Comparison of ENCODE assay signal across 22 cellular contexts in genomic region chr12:19465711-19466110, GRCh38.
"Had no signal": no experiment of that assay in that cellular context is flagged by ENCODE, and none has a peak within 500 bp of the region (broad histone marks: within the 10 kb centered on the region; RNA-seq: fewer than 3 reads in every experiment).

No MANE protein-coding gene starts in this region.

- FAIRE-seq: endothelial cell of umbilical vein, kidney had no signal

- H3K4me2 ChIP-seq: hepatocyte had no signal

- ATAC-seq: left cardiac atrium; left ventricle myocardium superior; natural killer cell treated with Interleukin-12 subunit alpha and Interleukin-12 subunit beta and Interleukin-15 and Interleukin-18, amount 100 ng/mL, for 72 hours; psoas muscle; sciatic nerve; stimulated activated naive B cell treated with anti-CD40 and anti-IgM and Interleukin-4, amounts not matched to agents 10 μg/mL and 1 μg/mL and 100 μg/mL, for 72 hours; stimulated activated naive CD8-positive, alpha-beta T cell treated with anti-CD3 and anti-CD28 coated beads, Interleukin-15, amount 100 ng/mL, for 72 hours had no signal

- H3K27me3 Mint-ChIP-seq: natural killer cell treated with Interleukin-12 subunit alpha and Interleukin-12 subunit beta and Interleukin-15 and Interleukin-18, amount 100 ng/mL, for 72 hours; stimulated activated naive B cell treated with anti-CD40 and anti-IgM and Interleukin-4, amounts not matched to agents 10 μg/mL and 1 μg/mL and 100 μg/mL, for 72 hours; stimulated activated naive CD8-positive, alpha-beta T cell treated with anti-CD3 and anti-CD28 coated beads, Interleukin-15, amount 100 ng/mL, for 72 hours had no signal

- H3K4me3 Mint-ChIP-seq: natural killer cell treated with Interleukin-12 subunit alpha and Interleukin-12 subunit beta and Interleukin-15 and Interleukin-18, amount 100 ng/mL, for 72 hours; stimulated activated naive B cell treated with anti-CD40 and anti-IgM and Interleukin-4, amounts not matched to agents 10 μg/mL and 1 μg/mL and 100 μg/mL, for 72 hours; stimulated activated naive CD8-positive, alpha-beta T cell treated with anti-CD3 and anti-CD28 coated beads, Interleukin-15, amount 100 ng/mL, for 72 hours had no signal

- H3K9me3 ChIP-seq: psoas muscle, spleen, testis had no signal

- H3K4me1 ChIP-seq: psoas muscle had no signal

- H2AFZ ChIP-seq: hepatocyte had no signal

- H3K4me3 ChIP-seq: hepatocyte, lung, psoas muscle, spleen, testis had no signal

- H3K9me3 Mint-ChIP-seq: natural killer cell treated with Interleukin-12 subunit alpha and Interleukin-12 subunit beta and Interleukin-15 and Interleukin-18, amount 100 ng/mL, for 72 hours; stimulated activated naive B cell treated with anti-CD40 and anti-IgM and Interleukin-4, amounts not matched to agents 10 μg/mL and 1 μg/mL and 100 μg/mL, for 72 hours; stimulated activated naive CD8-positive, alpha-beta T cell treated with anti-CD3 and anti-CD28 coated beads, Interleukin-15, amount 100 ng/mL, for 72 hours had no signal

- DNase-seq: foreskin melanocyte; head of caudate nucleus; kidney; left cardiac atrium; left ventricle myocardium superior; mesenchymal stem cell; midbrain; psoas muscle; retina; spleen; stimulated activated CD4-positive, alpha-beta T cell treated with anti-CD3 and anti-CD28 coated beads, Interleukin-15, amount 100 ng/mL, for 24 hours; stimulated activated CD4-positive, alpha-beta T cell treated with anti-CD3 and anti-CD28 coated beads, Interleukin-1b, Interleukin-23, amount 100 ng/mL, for 48 hours; stimulated activated CD4-positive, alpha-beta T cell treated with anti-CD3 and anti-CD28 coated beads, Interleukin-4, amount 100 ng/mL, for 24 hours; stimulated activated naive B cell treated with anti-CD40 and anti-IgM and Interleukin-4, amounts not matched to agents 10 μg/mL and 1 μg/mL and 100 μg/mL, for 72 hours; stimulated activated naive CD8-positive, alpha-beta T cell treated with anti-CD3 and anti-CD28 coated beads, Interleukin-15, amount 100 ng/mL, for 72 hours; testis; trophoblast cell had no signal

- H3K27ac ChIP-seq: hepatocyte, psoas muscle, spleen, testis had no signal

- H3K27me3 ChIP-seq: hepatocyte, spleen, testis had no signal

- H3K27ac Mint-ChIP-seq: stimulated activated naive B cell treated with anti-CD40 and anti-IgM and Interleukin-4, amounts not matched to agents 10 μg/mL and 1 μg/mL and 100 μg/mL, for 72 hours had no signal
